ENCODE assay signal across 8 cellular contexts in the genomic region with DNA sequence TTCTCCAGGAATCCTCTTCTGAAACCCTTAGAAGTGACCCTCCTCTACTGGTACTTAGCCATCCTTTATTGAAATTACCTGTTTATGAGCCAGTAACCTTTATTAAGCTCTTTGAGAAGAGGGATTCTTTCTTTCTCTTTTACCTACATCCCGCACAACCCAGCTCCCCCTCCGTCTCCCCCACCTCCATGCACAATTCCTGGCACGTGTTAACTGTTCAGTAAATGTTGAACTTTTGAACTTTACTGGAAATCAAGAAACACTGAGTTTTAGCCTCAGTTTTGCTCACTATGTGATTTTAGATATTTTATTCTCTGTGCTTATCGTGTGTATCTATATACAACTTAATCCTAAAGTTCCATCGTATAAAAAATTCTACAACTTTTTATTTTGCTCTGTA. TPM values are rescaled to one million over a fixed set of nuclear protein-coding genes. Genes with fewer than 3 reads are reported as not detected.
DNase-seq lines count a peak whose midpoint lies in the region; ATAC-seq and TF ChIP-seq lines count a peak whose summit lies in the region.

No MANE protein-coding gene starts in this region.

- no peaks in the 10 kb centered on the region for H3K36me3 ChIP-seq in suprapubic skin

- ATAC-seq in activated CD4-positive, alpha-beta T cell treated with anti-CD3 and anti-CD28 coated beads for 36 hours, result no peak
- ATAC-seq in HG02885 (IDR thresholded peaks at IDR 0.05; ENCODE audit: poor library complexity, unreplicated experiment) (no peak), GM21576 (IDR thresholded peaks at IDR 0.05; ENCODE audit: unreplicated experiment) (no peak)

- H3K27ac ChIP-seq in suprapubic skin, result no peak overlapping the region

- TF ChIP-seq EP300 in suprapubic skin (IDR thresholded peaks at IDR 0.05), result no peak

- peaks cover 43% of the 10 kb centered on the region for H3K4me1 Mint-ChIP-seq in activated CD4-positive, alpha-beta T cell treated with anti-CD3 and anti-CD28 coated beads for 36 hours
- H3K4me1 Mint-ChIP-seq in activated CD4-positive, alpha-beta memory T cell treated with anti-CD3 and anti-CD28 coated beads, Interleukin-2, amount 10 ng/mL, durations not matched to agents 7 days and 5 days, result peaks cover 55% of the 10 kb centered on the region

- no peaks in the 10 kb centered on the region for H3K27me3 Mint-ChIP-seq in activated CD4-positive, alpha-beta T cell treated with anti-CD3 and anti-CD28 coated beads for 36 hours
- no peaks in the 10 kb centered on the region for H3K27me3 Mint-ChIP-seq in activated CD4-positive, alpha-beta memory T cell treated with anti-CD3 and anti-CD28 coated beads, Interleukin-2, amount 10 ng/mL, durations not matched to agents 7 days and 5 days

- peaks cover 30% of the 10 kb centered on the region for H3K36me3 Mint-ChIP-seq in activated CD4-positive, alpha-beta T cell treated with anti-CD3 and anti-CD28 coated beads for 36 hours (ENCODE audit: low read depth)
- H3K36me3 Mint-ChIP-seq in activated CD4-positive, alpha-beta memory T cell treated with anti-CD3 and anti-CD28 coated beads, Interleukin-2, amount 10 ng/mL, durations not matched to agents 7 days and 5 days (ENCODE audit: low read depth), result peaks cover 52% of the 10 kb centered on the region

- CTCF ChIA-PET in activated CD4-positive, alpha-beta T cell treated with anti-CD3 and anti-CD28 coated beads for 36 hours (lab: Charles Lee), result no interaction called here
- CTCF ChIA-PET in activated CD4-positive, alpha-beta memory T cell treated with anti-CD3 and anti-CD28 coated beads, Interleukin-2, amount 10 ng/mL, durations not matched to agents 7 days and 5 days (lab: Charles Lee), result no interaction called here

- H3K9me3 ChIP-seq in iPS-18c (ENCODE audit: control insufficient read depth, insufficient read depth, low read length) (no peaks in the 10 kb centered on the region), suprapubic skin (no peaks in the 10 kb centered on the region)

- no peaks in the 10 kb centered on the region for H3K9me3 Mint-ChIP-seq in activated CD4-positive, alpha-beta T cell treated with anti-CD3 and anti-CD28 coated beads for 36 hours (ENCODE audit: low read depth)
- peaks cover 3% of the 10 kb centered on the region for H3K9me3 Mint-ChIP-seq in activated CD4-positive, alpha-beta memory T cell treated with anti-CD3 and anti-CD28 coated beads, Interleukin-2, amount 10 ng/mL, durations not matched to agents 7 days and 5 days

- WGBS in suprapubic skin, result 43% methylated on average over 5 of the region's 5 CpGs

- TF ChIP-seq CTCF in suprapubic skin (IDR thresholded peaks at IDR 0.05), result no peak

- POLR2A ChIA-PET in activated CD4-positive, alpha-beta T cell treated with anti-CD3 and anti-CD28 coated beads for 36 hours (lab: Charles Lee), result interaction anchor here (0.7 kb wide), 1 partner anchor 8 kb away, joined by 3 read pairs; no protein-coding TSS in a partner anchor
- POLR2A ChIA-PET in activated CD4-positive, alpha-beta memory T cell treated with anti-CD3 and anti-CD28 coated beads, Interleukin-2, amount 10 ng/mL, durations not matched to agents 7 days and 5 days (lab: Charles Lee), result interaction anchor here (1.5 to 1.8 kb wide), 3 partner anchors 23 to 167 kb away, joined by 4 to 8 read pairs (median 8); a partner anchor contains a TSS

- no peaks in the 10 kb centered on the region for H3K27me3 ChIP-seq in suprapubic skin

- peak overlapping the region; percentile 89 for H3K4me3 Mint-ChIP-seq in activated CD4-positive, alpha-beta T cell treated with anti-CD3 and anti-CD28 coated beads for 36 hours
- H3K4me3 Mint-ChIP-seq in activated CD4-positive, alpha-beta memory T cell treated with anti-CD3 and anti-CD28 coated beads, Interleukin-2, amount 10 ng/mL, durations not matched to agents 7 days and 5 days, result peak overlapping the region; percentile 89

- H3K4me3 ChIP-seq in iPS-18c (ENCODE audit: insufficient read depth, low read depth, low read length), result peak overlapping the region; percentile 21
- peak overlapping the region; percentile 65 for H3K4me3 ChIP-seq in suprapubic skin

- DNase-seq in activated CD4-positive, alpha-beta T cell treated with anti-CD3 and anti-CD28 coated beads for 36 hours, result no peak
- no peak for DNase-seq in activated CD4-positive, alpha-beta T cell treated with anti-CD3 and anti-CD28 coated beads for 1 hour
- no peak for DNase-seq in activated CD4-positive, alpha-beta memory T cell treated with anti-CD3 and anti-CD28 coated beads, Interleukin-2, amount 10 ng/mL, durations not matched to agents 7 days and 5 days
- DNase-seq in suprapubic skin (ENCODE audit: low spot score in 2 of 2) (no peak), cerebellar nuclear complex (lab: John Stamatoyannopoulos, UW) (no peak)

- H3K4me1 ChIP-seq in suprapubic skin, result peaks cover 41% of the 10 kb centered on the region

- intact Hi-C loops in activated CD4-positive, alpha-beta T cell treated with anti-CD3 and anti-CD28 coated beads for 36 hours (cut with DNase I, micrococcal nuclease), result loop anchor here (10.0 kb wide), 2 partner anchors 154 to 1236 kb away; a partner anchor contains a TSS

- peak overlapping the region; percentile 99 for H3K27ac Mint-ChIP-seq in activated CD4-positive, alpha-beta T cell treated with anti-CD3 and anti-CD28 coated beads for 36 hours
- peak overlapping the region; percentile 98 for H3K27ac Mint-ChIP-seq in activated CD4-positive, alpha-beta memory T cell treated with anti-CD3 and anti-CD28 coated beads, Interleukin-2, amount 10 ng/mL, durations not matched to agents 7 days and 5 days

- no peak for TF ChIP-seq POLR2A in suprapubic skin (IDR thresholded peaks at IDR 0.05)

RNA-seq across cellular contexts. Expression of a gene that starts 1.8 kb away (rescaled TPM):
- 10 to 100 TPM; 32.6 to 33.0 TPM for total RNA-seq in activated CD4-positive, alpha-beta T cell treated with anti-CD3 and anti-CD28 coated beads for 36 hours
- total RNA-seq in activated CD4-positive, alpha-beta memory T cell treated with anti-CD3 and anti-CD28 coated beads, Interleukin-2, amount 10 ng/mL, durations not matched to agents 7 days and 5 days, result 10 to 100 TPM; 67.4 to 70.8 TPM
- total RNA-seq in suprapubic skin, result 10 to 100 TPM; 37.7 to 62.3 (median 40.2) TPM

RNA-seq across cellular contexts. Expression of a gene that starts 2.1 kb away (rescaled TPM):
- total RNA-seq in activated CD4-positive, alpha-beta T cell treated with anti-CD3 and anti-CD28 coated beads for 36 hours, result 10 to 100 TPM; 18.8 to 23.9 TPM
- 10 to 100 TPM; 29.2 to 33.0 TPM for total RNA-seq in activated CD4-positive, alpha-beta memory T cell treated with anti-CD3 and anti-CD28 coated beads, Interleukin-2, amount 10 ng/mL, durations not matched to agents 7 days and 5 days
- 10 to 100 TPM in 1 of 4 donors, 1 to 10 TPM in 3; 2.7 to 15.9 (median 4.0) TPM for total RNA-seq in suprapubic skin
